11 cellular contexts compared by ENCODE assay signal in the genomic region with DNA sequence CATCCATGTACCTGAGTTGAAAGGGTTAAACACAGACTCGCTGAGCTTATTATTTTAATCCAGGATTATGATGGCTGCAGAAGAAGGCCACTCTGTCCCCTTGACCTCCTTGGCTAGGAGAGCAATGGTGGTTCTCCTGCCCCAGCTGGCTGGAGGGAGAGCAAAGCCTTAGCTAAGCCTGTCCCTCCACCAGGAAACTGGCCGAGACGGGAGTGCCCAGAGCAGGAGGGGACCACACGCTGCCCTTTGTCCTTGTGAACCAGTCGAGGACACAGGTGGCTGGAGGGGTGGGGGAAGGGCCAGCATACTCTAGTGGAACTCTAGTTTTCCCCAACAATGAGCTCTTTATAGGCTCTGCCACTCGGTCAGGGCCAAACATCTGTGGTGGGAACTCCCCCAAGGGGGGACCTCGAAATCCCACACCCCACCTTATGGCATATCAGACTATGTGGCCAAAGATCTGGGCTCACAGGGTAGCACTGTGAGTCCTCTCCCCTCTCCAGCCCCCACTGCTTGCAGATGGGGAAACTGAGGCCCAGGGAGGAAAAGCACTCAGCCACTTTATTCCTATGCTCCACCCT.
DNase-seq lines count a peak whose midpoint lies in the region.
"Had no signal": no experiment of that assay in that cellular context is flagged by ENCODE, and none has a peak within 500 bp of the region (broad histone marks: within the 10 kb centered on the region; RNA-seq: fewer than 3 reads in every experiment).

No MANE protein-coding gene starts in this region.

- peak; percentile 90 for DNase-seq in Ammon's horn (ENCODE audit: low spot score)
- DNase-seq in SK-N-MC (ENCODE audit: low read depth, low spot score) = no peak
- peak; percentile 44 to 71 for DNase-seq in hippocampal formation (lab: John Stamatoyannopoulos, UW)
- DNase-seq in nucleus accumbens (lab: John Stamatoyannopoulos, UW) = peak in 51 of 56 donors; percentile 27 to 90 (median 72)
- DNase-seq in germinal center (ENCODE audit: low spot score) = no peak
- DNase-seq in activated CD4-positive, CD25-positive, alpha-beta regulatory T cell treated with anti-CD3 and anti-CD28 coated beads, Interleukin-2, amount 50 U/mL, for 72 hours = no peak
- no peak for DNase-seq in RPMI8226
- DNase-seq in 8988T = no peak

- no peak overlapping the region for H3K9ac ChIP-seq in SK-N-MC (ENCODE audit: insufficient read length)
- H3K9ac ChIP-seq: KMS-11 had no signal

- peak overlapping the region; percentile 77; the same call in 1 of the 2 replicates for H3K27ac ChIP-seq in SK-N-MC
- H3K27ac ChIP-seq: KMS-11 had no signal

- no peaks in the 10 kb centered on the region for H3K9me3 ChIP-seq in SK-N-MC (ENCODE audit: low read depth, low read length)
- H3K9me3 ChIP-seq: tibial nerve had no signal

- no peaks in the 10 kb centered on the region for H3K36me3 ChIP-seq in SK-N-MC (ENCODE audit: insufficient read depth, low read length)

- peak overlapping the region; percentile 71; the same call in 1 of the 2 replicates for H3K4me3 ChIP-seq in SK-N-MC
- H3K4me3 ChIP-seq: lung had no signal

Comparison
In these comparisons a context has a peak if more than half of its experiments do, and no peak if none do; other contexts are left out.
1. DNase-seq: peak in Ammon's horn (single experiment), hippocampal formation (2 of 2) and nucleus accumbens (51 of 56); none in SK-N-MC (single experiment), germinal center (single experiment), activated CD4-positive, CD25-positive, alpha-beta regulatory T cell treated with anti-CD3 and anti-CD28 coated beads, Interleukin-2, amount 50 U/mL, for 72 hours (single experiment), RPMI8226 (single experiment) and 8988T (single experiment).